8 cellular contexts compared by ENCODE assay signal in genomic region chr17:59221159-59221847, GRCh38. TPM values are rescaled to one million over a fixed set of nuclear protein-coding genes. Genes with fewer than 3 reads are reported as not detected.
DNase-seq lines count a peak whose midpoint lies in the region; ATAC-seq, FAIRE-seq and TF ChIP-seq lines count a peak whose summit lies in the region.

No MANE protein-coding gene starts in this region.

- no peak overlapping the region for H3K27ac ChIP-seq in duodenal mucosa (ENCODE audit: low read depth, low read length)

- no peak for FAIRE-seq in GM12892 (lab: Jason Lieb, UNC)

- no peak for TF ChIP-seq CTCF in GM12864 (IDR thresholded peaks at IDR 0.05; ENCODE audit: low read depth, low read length, missing control alignments)
- no peak for TF ChIP-seq CTCF in natural killer cell (IDR thresholded peaks at IDR 0.05)

- no peaks in the 10 kb centered on the region for H3K36me3 Mint-ChIP-seq in natural killer cell

- intact Hi-C loops in natural killer cell (cut with micrococcal nuclease), result loop anchor here (10.0 kb wide), 1 partner anchor 67 kb away; the partner anchor contains the start of genes PRR11 and SKA2

- peak overlapping the region; percentile 79 for H3K4me3 ChIP-seq in GM12864 (ENCODE audit: low read depth, low read length)
- peak overlapping the region; percentile 84 to 90 for H3K4me3 ChIP-seq in duodenal mucosa (ENCODE audit: low read depth in 1 of 2, low read length in 2 of 2)

- peak overlapping the region; percentile 94 to 98 for H3K27ac Mint-ChIP-seq in natural killer cell

- no peaks in the 10 kb centered on the region for H3K27me3 ChIP-seq in duodenal mucosa (ENCODE audit: control insufficient read depth in 1 of 2, insufficient read depth in 2 of 2, low read length in 2 of 2)

- peaks cover 12 to 14% of the 10 kb centered on the region in 2 donors for H3K4me1 Mint-ChIP-seq in natural killer cell

- H3K27me3 Mint-ChIP-seq in natural killer cell (ENCODE audit: low read depth in 2 of 2), result no peaks in the 10 kb centered on the region

- H3K9ac ChIP-seq in duodenal mucosa (ENCODE audit: low read depth in 1 of 2, low read length in 2 of 2), result peak overlapping the region; percentile 91 to 99

- no peak for DNase-seq in GM12864 (ENCODE audit: low read depth)
- DNase-seq in NCI-H774 (lab: John Stamatoyannopoulos, UW), result peak; percentile 17
- no peak for DNase-seq in natural killer cell
- no peak for DNase-seq in GM12892 (ENCODE audit: insufficient read length)
- no peak for DNase-seq in NCI-H748 treated with DMSO at 0.1 percent for 48 hours (lab: John Stamatoyannopoulos, UW)

- no peaks in the 10 kb centered on the region for H3K9me3 ChIP-seq in duodenal mucosa (ENCODE audit: control insufficient read depth in 1 of 2, low read length in 2 of 2)

- H3K36me3 ChIP-seq in duodenal mucosa (ENCODE audit: control insufficient read depth in 1 of 2, insufficient read depth in 2 of 2, low read length in 2 of 2), result no peaks in the 10 kb centered on the region

- no peaks in the 10 kb centered on the region for H3K9me3 Mint-ChIP-seq in natural killer cell

- peak overlapping the region; percentile 99 for H3K4me3 Mint-ChIP-seq in natural killer cell

- no peak for ATAC-seq in natural killer cell
- no peak for ATAC-seq in HG02981 (IDR thresholded peaks at IDR 0.05; ENCODE audit: unreplicated experiment)
- no peak for ATAC-seq in GM21737 (IDR thresholded peaks at IDR 0.05; ENCODE audit: unreplicated experiment)

- H3K4me1 ChIP-seq in duodenal mucosa (ENCODE audit: control insufficient read depth in 1 of 2, insufficient read depth in 2 of 2, low read length in 2 of 2), result no peaks in the 10 kb centered on the region

- no peak for TF ChIP-seq POLR2A in GM12892 (IDR thresholded peaks at IDR 0.05; ENCODE audit: low read depth, low read length)

RNA-seq across cellular contexts. Expression of gene GDPD1, which starts 1.0 kb away (rescaled TPM):
- total RNA-seq in natural killer cell, result 1 to 10 TPM; 4.0 to 5.3 (median 5.1) TPM
- polyA plus RNA-seq in GM12892 (2012; ENCODE audit: missing spikeins), result 1.7 TPM

RNA-seq across cellular contexts. Expression of gene SMG8, which starts 11.5 kb away (rescaled TPM):
- total RNA-seq in natural killer cell, result 10 to 100 TPM; 10.4 to 13.5 (median 13.2) TPM
- polyA plus RNA-seq in GM12892 (2012; ENCODE audit: missing spikeins), result 12.0 TPM
